ENCODE assay signal across 8 cellular contexts in the genomic region with DNA sequence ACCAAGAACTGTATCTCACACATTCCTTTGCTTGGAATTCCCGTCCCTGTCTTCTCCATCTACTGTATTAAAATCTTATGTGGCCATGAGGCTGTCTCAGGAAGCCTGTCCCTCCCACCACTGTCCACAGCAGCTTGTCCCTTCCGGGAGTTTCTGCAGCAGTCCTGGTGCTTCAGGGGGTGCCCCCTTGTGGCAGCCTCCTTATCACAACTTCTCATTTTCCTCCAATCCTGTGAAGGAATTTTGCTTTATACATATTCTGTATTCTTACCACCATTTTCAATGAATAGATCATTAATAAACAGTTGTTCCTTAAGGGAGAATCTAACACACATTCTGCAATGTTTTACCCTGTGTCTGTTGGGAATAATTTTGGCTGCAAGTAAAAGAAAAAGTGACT.
DNase-seq lines count a peak whose midpoint lies in the region; ATAC-seq and TF ChIP-seq lines count a peak whose summit lies in the region.

No MANE protein-coding gene starts in this region.

- no peaks in the 10 kb centered on the region for H3K36me3 ChIP-seq in cardiac muscle cell
- no peaks in the 10 kb centered on the region for H3K36me3 ChIP-seq in MM.1S (replicated peaks; ENCODE audit: insufficient read depth, low read length)

- H3K4me2 ChIP-seq in MM.1S (ENCODE audit: low read depth, low read length): no peak overlapping the region

- H3K27me3 Mint-ChIP-seq in endothelial cell (ENCODE audit: unreplicated experiment): peaks cover 2% of the 10 kb centered on the region
- H3K27me3 Mint-ChIP-seq in type B pancreatic cell: no peaks in the 10 kb centered on the region

- H3K9me2 ChIP-seq in MM.1S (replicated peaks; ENCODE audit: insufficient read depth, low read length): no peaks in the 10 kb centered on the region

- H4K20me1 ChIP-seq in MM.1S (ENCODE audit: insufficient read depth, low read length): no peaks in the 10 kb centered on the region

- H3K4me1 ChIP-seq in cardiac muscle cell (ENCODE audit: low read depth) (no peaks in the 10 kb centered on the region), MM.1S (ENCODE audit: low read length) (no peaks in the 10 kb centered on the region)

- no peak overlapping the region for H3K27ac Mint-ChIP-seq in endothelial cell (ENCODE audit: unreplicated experiment)
- no peak overlapping the region for H3K27ac Mint-ChIP-seq in type B pancreatic cell

- H3K27me3 ChIP-seq in cardiac muscle cell (no peaks in the 10 kb centered on the region), MM.1S (replicated peaks; ENCODE audit: insufficient read depth, low read length) (no peaks in the 10 kb centered on the region)

- no peaks in the 10 kb centered on the region for H3K79me2 ChIP-seq in MM.1S (ENCODE audit: low read length)

- H3K9me3 ChIP-seq in cardiac muscle cell (ENCODE audit: low read depth): no peaks in the 10 kb centered on the region
- H3K9me3 ChIP-seq in MM.1S (replicated peaks; ENCODE audit: insufficient read depth, low read length): no peaks in the 10 kb centered on the region

- ATAC-seq in GM18511 (IDR thresholded peaks at IDR 0.05; ENCODE audit: unreplicated experiment): no peak
- ATAC-seq in HG02763 (IDR thresholded peaks at IDR 0.05; ENCODE audit: unreplicated experiment): no peak
- ATAC-seq in HG02885 (IDR thresholded peaks at IDR 0.05; ENCODE audit: poor library complexity, unreplicated experiment): no peak

- no peak for DNase-seq in cardiac muscle cell (ENCODE audit: low read depth in 1 of 2, low spot score in 1 of 2)
- no peak for DNase-seq in cardiac septum (ENCODE audit: low spot score)
- DNase-seq in MM.1S: no peak
- DNase-seq in endothelial cell (ENCODE audit: low spot score): peak; percentile 29
- DNase-seq in type B pancreatic cell (ENCODE audit: extremely low spot score, unreplicated experiment): no peak

- H3K4me3 ChIP-seq in cardiac muscle cell: no peak overlapping the region
- no peak overlapping the region for H3K4me3 ChIP-seq in MM.1S (ENCODE audit: low read length)

- intact Hi-C loops in cardiac septum (cut with DNase I): no loop called here

- no peaks in the 10 kb centered on the region for H3K4me1 Mint-ChIP-seq in endothelial cell (ENCODE audit: unreplicated experiment)
- H3K4me1 Mint-ChIP-seq in type B pancreatic cell (ENCODE audit: unreplicated experiment): no peaks in the 10 kb centered on the region

- H3K9ac ChIP-seq in MM.1S (ENCODE audit: low read length): no peak overlapping the region

- H3K27ac ChIP-seq in cardiac muscle cell (no peak overlapping the region), MM.1S (ENCODE audit: low read length) (no peak overlapping the region)

- H3K36me3 Mint-ChIP-seq in endothelial cell (ENCODE audit: low read depth, unreplicated experiment) (no peaks in the 10 kb centered on the region), type B pancreatic cell (no peaks in the 10 kb centered on the region)

- TF ChIP-seq CTCF in cardiac muscle cell (IDR thresholded peaks at IDR 0.05; ENCODE audit: low read depth, low read length): peak; percentile 18
- peak; percentile 36 for TF ChIP-seq CTCF in MM.1S (IDR thresholded peaks at IDR 0.05; ENCODE audit: low read length)
- TF ChIP-seq CTCF in endothelial cell (IDR thresholded peaks at IDR 0.05; ENCODE audit: unreplicated experiment): no peak
- peak; percentile 65 for TF ChIP-seq CTCF in type B pancreatic cell (conservative IDR thresholded peaks at IDR 0.05)

- H3K9me3 Mint-ChIP-seq in endothelial cell (ENCODE audit: unreplicated experiment) (peaks cover 4% of the 10 kb centered on the region), type B pancreatic cell (no peaks in the 10 kb centered on the region)

- H3F3A ChIP-seq in MM.1S (ENCODE audit: insufficient read depth, low read length): no peaks in the 10 kb centered on the region

- H2AFZ ChIP-seq in MM.1S (ENCODE audit: low read length): no peak overlapping the region

- H3K4me3 Mint-ChIP-seq in endothelial cell (ENCODE audit: unreplicated experiment): no peak overlapping the region
- H3K4me3 Mint-ChIP-seq in type B pancreatic cell: no peak overlapping the region
